Comparison of ENCODE assay signal across 11 cellular contexts in the genomic region with DNA sequence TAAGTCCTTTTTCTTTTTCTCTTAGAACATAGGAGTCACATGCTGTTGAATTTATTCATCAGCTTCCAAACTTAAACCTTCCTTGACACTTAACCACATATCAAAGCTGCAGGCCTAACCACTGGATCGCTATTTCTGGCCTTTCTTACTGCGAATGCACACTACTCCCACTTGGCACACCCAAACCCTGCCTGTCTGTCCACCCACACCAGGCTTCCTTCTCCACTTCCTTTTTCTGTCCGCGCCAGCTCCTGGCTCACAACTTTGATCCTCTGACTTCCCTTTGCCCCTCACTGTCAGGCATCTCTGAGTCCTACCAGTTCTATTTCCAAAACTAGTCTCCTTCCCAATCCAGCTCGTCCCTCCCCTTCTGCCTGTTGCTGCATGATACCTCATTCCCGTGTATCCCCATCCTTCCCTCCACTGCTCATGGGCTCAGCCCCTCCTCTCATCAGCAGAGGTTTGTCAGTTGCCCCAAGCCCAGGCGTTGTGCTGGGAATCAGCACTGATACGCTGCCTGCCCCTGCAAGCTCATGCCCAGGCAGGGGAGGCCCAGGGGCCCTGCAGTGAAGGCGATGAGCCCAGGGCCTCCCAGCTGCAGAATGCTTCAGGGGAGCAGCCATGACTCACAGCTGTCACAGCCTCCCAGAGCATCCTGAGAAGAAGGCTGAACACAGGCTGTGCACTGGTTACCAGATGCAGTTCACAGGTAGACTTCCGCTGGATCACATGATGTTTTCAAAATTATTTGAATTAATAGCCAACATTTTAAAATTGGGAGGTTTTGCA.
DNase-seq lines count a peak whose midpoint lies in the region; ATAC-seq and TF ChIP-seq lines count a peak whose summit lies in the region.
"Had no signal": no experiment of that assay in that cellular context is flagged by ENCODE, and none has a peak within 500 bp of the region (broad histone marks: within the 10 kb centered on the region; RNA-seq: fewer than 3 reads in every experiment).

No MANE protein-coding gene starts in this region.

- WGBS in endodermal cell (ENCODE audit: insufficient coverage in 1 of 2, insufficient read length in 1 of 2), 2 experiments: 92% methylated on average over 9 to 10 of the region's 10 CpGs

- no peak for ATAC-seq in HG02642 (IDR thresholded peaks at IDR 0.05; ENCODE audit: poor library complexity, unreplicated experiment)

- intact Hi-C loops in colonic mucosa (cut with DNase I): no loop called here

- H3K9me3 ChIP-seq in colonic mucosa: no peaks in the 10 kb centered on the region
- H3K9me3 ChIP-seq in endodermal cell (ENCODE audit: control insufficient read depth, low read length): no peaks in the 10 kb centered on the region
- H3K9me3 ChIP-seq: neutrophil had no signal

- H3K27ac Mint-ChIP-seq in endodermal cell: no peak overlapping the region

- H3K4me3 Mint-ChIP-seq in endodermal cell: no peak overlapping the region

- H3K4me1 Mint-ChIP-seq in endodermal cell: no peaks in the 10 kb centered on the region

- no peak overlapping the region for H3K4me3 ChIP-seq in colonic mucosa
- H3K4me3 ChIP-seq in endodermal cell (ENCODE audit: low read length): no peak overlapping the region

- H3K4me1 ChIP-seq in colonic mucosa (no peaks in the 10 kb centered on the region), endodermal cell (ENCODE audit: control insufficient read depth, insufficient read depth, low read length) (no peaks in the 10 kb centered on the region)

- no peak overlapping the region for H3K9ac ChIP-seq in colonic mucosa (ENCODE audit: low read depth in 2 of 2, low read length in 2 of 2)
- H3K9ac ChIP-seq in endodermal cell (ENCODE audit: extremely low read depth, low read length, poor library complexity, severe bottlenecking): no peak overlapping the region

- peaks cover 48% of the 10 kb centered on the region for H3K36me3 Mint-ChIP-seq in endodermal cell (ENCODE audit: low read depth)

- TF ChIP-seq CTCF in colonic mucosa (IDR thresholded peaks at IDR 0.05): no peak
- TF ChIP-seq CTCF in endodermal cell (conservative IDR thresholded peaks at IDR 0.05): no peak

- H3K9me3 Mint-ChIP-seq in endodermal cell: peaks cover 2% of the 10 kb centered on the region

- no peaks in the 10 kb centered on the region for H3K36me3 ChIP-seq in colonic mucosa
- peaks cover 22% of the 10 kb centered on the region for H3K36me3 ChIP-seq in endodermal cell (ENCODE audit: control insufficient read depth, insufficient read depth, low read length)

- DNase-seq in SIG-M5 treated with dmso at 0.1 percent for 504 hours (lab: John Stamatoyannopoulos, UW; ENCODE audit: unreplicated experiment): peak; percentile 76
- no peak for DNase-seq in SIG-M5 (lab: John Stamatoyannopoulos, UW)
- DNase-seq in SKM-1 treated with dmso at 0.1 percent for 144 hours (lab: John Stamatoyannopoulos, UW; ENCODE audit: unreplicated experiment): peak; percentile 91
- DNase-seq in foreskin melanocyte: peak; percentile 70
- DNase-seq in putamen (ENCODE audit: low spot score): peak; percentile 74
- no peak for DNase-seq in colonic mucosa
- no peak for DNase-seq in endodermal cell
- DNase-seq: activated CD8-positive, alpha-beta memory T cell treated with anti-CD3 and anti-CD28 coated beads for 24 hours; NCI-H1417 had no signal

- no peaks in the 10 kb centered on the region for H3K27me3 ChIP-seq in colonic mucosa
- H3K27me3 ChIP-seq in endodermal cell (ENCODE audit: control insufficient read depth, insufficient read depth, low read length, poor library complexity, severe bottlenecking): no peaks in the 10 kb centered on the region
- H3K27me3 ChIP-seq: neutrophil had no signal

- H3K27ac ChIP-seq in colonic mucosa (no peak overlapping the region), endodermal cell (ENCODE audit: low read depth, low read length) (no peak overlapping the region)
- H3K27ac ChIP-seq: neutrophil had no signal

- no peaks in the 10 kb centered on the region for H3K27me3 Mint-ChIP-seq in endodermal cell (ENCODE audit: insufficient read depth)

Comparison
In these comparisons a context has a peak if more than half of its experiments do, and no peak if none do; other contexts are left out.
1. DNase-seq: peak in SIG-M5 treated with dmso at 0.1 percent for 504 hours (single experiment), SKM-1 treated with dmso at 0.1 percent for 144 hours (single experiment), foreskin melanocyte (single experiment) and putamen (single experiment); none in SIG-M5 (single experiment), colonic mucosa (single experiment) and endodermal cell (single experiment).